ENCODE assay signal across 27 cellular contexts in genomic region chr17:70181376-70181775, GRCh38. TPM values are rescaled to one million over a fixed set of nuclear protein-coding genes. Genes with fewer than 3 reads are reported as not detected.
A peak's percentile ranks its signal among the peaks of the same experiment; 100 is the strongest.
DNase-seq lines count a peak whose midpoint lies in the region; ATAC-seq lines count a peak whose summit lies in the region.
"Had no signal": no experiment of that assay in that cellular context is flagged by ENCODE, and none has a peak within 500 bp of the region (broad histone marks: within the 10 kb centered on the region; RNA-seq: fewer than 3 reads in every experiment).

No MANE protein-coding gene starts in this region.

- POLR2A ChIA-PET in naive thymus-derived CD8-positive, alpha-beta T cell (lab: Charles Lee), result no interaction called here

- no peaks in the 10 kb centered on the region for H3K36me3 Mint-ChIP-seq in naive thymus-derived CD8-positive, alpha-beta T cell
- no peaks in the 10 kb centered on the region for H3K36me3 Mint-ChIP-seq in activated T-helper 1 cell treated with anti-CD3 and anti-CD28 coated beads, Interleukin-12 subunit alpha, Interleukin-12 subunit beta, Interleukin-2, Interleukin-4 antibody, amounts not matched to agents 30 ng/mL and 10 ng/mL and 1 ng/mL, durations not matched to agents 14 hours and 24 hours and 36 hours (ENCODE audit: low read depth)

- peaks cover 0 to 3% (median 0%) of the 10 kb centered on the region in 9 donors for H3K9me3 Mint-ChIP-seq in naive thymus-derived CD8-positive, alpha-beta T cell
- H3K9me3 Mint-ChIP-seq in activated T-helper 1 cell treated with anti-CD3 and anti-CD28 coated beads, Interleukin-12 subunit alpha, Interleukin-12 subunit beta, Interleukin-2, Interleukin-4 antibody, amounts not matched to agents 30 ng/mL and 10 ng/mL and 1 ng/mL, durations not matched to agents 14 hours and 24 hours and 36 hours, result no peaks in the 10 kb centered on the region
- H3K9me3 Mint-ChIP-seq: activated naive CD8-positive, alpha-beta T cell treated with anti-CD3 and anti-CD28 coated beads, Interleukin-2, amount 50 U/mL, for 24 hours; activated T-cell treated with anti-CD3 and anti-CD28 coated beads, Interleukin-2, amount 50 U/mL, for 24 hours had no signal

- DNase-seq in NCI-H1092 treated with DMSO at 0.1 percent for 48 hours (lab: John Stamatoyannopoulos, UW) (peak; percentile 12), NCI-H1092 (lab: John Stamatoyannopoulos, UW) (no peak), Daoy (ENCODE audit: low read depth) (peak; percentile 33), NCI-H510A (lab: John Stamatoyannopoulos, UW) (peak; percentile 8), fibroblast of gingiva (ENCODE audit: low read depth) (peak; percentile 34)
- DNase-seq in naive thymus-derived CD8-positive, alpha-beta T cell, result no peak
- no peak for DNase-seq in activated T-helper 1 cell treated with anti-CD3 and anti-CD28 coated beads, Interleukin-12 subunit alpha, Interleukin-12 subunit beta, Interleukin-2, Interleukin-4 antibody, amounts not matched to agents 30 ng/mL and 10 ng/mL and 1 ng/mL, durations not matched to agents 14 hours and 24 hours and 36 hours (ENCODE audit: low spot score)
- DNase-seq: activated CD4-positive, alpha-beta T cell treated with anti-CD3 and anti-CD28 coated beads for 4 hours; activated naive CD8-positive, alpha-beta T cell treated with anti-CD3 and anti-CD28 coated beads, Interleukin-2, amount 50 U/mL, for 24 hours; activated T-cell treated with anti-CD3 and anti-CD28 coated beads, Interleukin-2, amount 50 U/mL, for 24 hours; body of pancreas; Caco-2; EL; head of caudate nucleus; KG1; kidney glomerular epithelial cell; NCI-H187; NCI-H446; NK-92 treated with Interleukin-12 subunit alpha and Interleukin-12 subunit beta, amount 100 ng/mL, for 24 hours; PC-9; SHP77; sigmoid colon; stimulated activated CD4-positive, alpha-beta T cell treated with anti-CD3 and anti-CD28 coated beads, Interleukin-15, amount 100 ng/mL, for 24 hours; stimulated activated naive CD8-positive, alpha-beta T cell treated with anti-CD3 and anti-CD28 coated beads, Interleukin-15, Interleukin-2, amounts not matched to agents 100 U/mL and 50 U/mL, for 24 hours; testis had no signal

- H3K27me3 Mint-ChIP-seq in naive thymus-derived CD8-positive, alpha-beta T cell, result peaks cover 4 to 15% (median 8%) of the 10 kb centered on the region in 5 donors
- peaks cover 8% of the 10 kb centered on the region for H3K27me3 Mint-ChIP-seq in activated T-helper 1 cell treated with anti-CD3 and anti-CD28 coated beads, Interleukin-12 subunit alpha, Interleukin-12 subunit beta, Interleukin-2, Interleukin-4 antibody, amounts not matched to agents 30 ng/mL and 10 ng/mL and 1 ng/mL, durations not matched to agents 14 hours and 24 hours and 36 hours (ENCODE audit: insufficient read depth)

- H3K4me1 Mint-ChIP-seq in naive thymus-derived CD8-positive, alpha-beta T cell, result peaks cover 0 to 2% (median 0%) of the 10 kb centered on the region in 4 donors
- H3K4me1 Mint-ChIP-seq in activated T-helper 1 cell treated with anti-CD3 and anti-CD28 coated beads, Interleukin-12 subunit alpha, Interleukin-12 subunit beta, Interleukin-2, Interleukin-4 antibody, amounts not matched to agents 30 ng/mL and 10 ng/mL and 1 ng/mL, durations not matched to agents 14 hours and 24 hours and 36 hours (ENCODE audit: low read depth), result no peaks in the 10 kb centered on the region
- H3K4me1 Mint-ChIP-seq: activated naive CD8-positive, alpha-beta T cell treated with anti-CD3 and anti-CD28 coated beads, Interleukin-2, amount 50 U/mL, for 24 hours had no signal

- no peak overlapping the region for H3K4me3 Mint-ChIP-seq in naive thymus-derived CD8-positive, alpha-beta T cell
- no peak overlapping the region for H3K4me3 Mint-ChIP-seq in activated T-helper 1 cell treated with anti-CD3 and anti-CD28 coated beads, Interleukin-12 subunit alpha, Interleukin-12 subunit beta, Interleukin-2, Interleukin-4 antibody, amounts not matched to agents 30 ng/mL and 10 ng/mL and 1 ng/mL, durations not matched to agents 14 hours and 24 hours and 36 hours
- H3K4me3 Mint-ChIP-seq: activated naive CD8-positive, alpha-beta T cell treated with anti-CD3 and anti-CD28 coated beads, Interleukin-2, amount 50 U/mL, for 24 hours; activated T-cell treated with anti-CD3 and anti-CD28 coated beads, Interleukin-2, amount 50 U/mL, for 24 hours had no signal

- intact Hi-C loops in activated T-helper 1 cell treated with anti-CD3 and anti-CD28 coated beads, Interleukin-12 subunit alpha, Interleukin-12 subunit beta, Interleukin-2, Interleukin-4 antibody, amounts not matched to agents 30 ng/mL and 10 ng/mL and 1 ng/mL, durations not matched to agents 14 hours and 24 hours and 36 hours (cut with micrococcal nuclease), result no loop called here

- no peak overlapping the region for H3K27ac Mint-ChIP-seq in naive thymus-derived CD8-positive, alpha-beta T cell
- H3K27ac Mint-ChIP-seq in activated T-helper 1 cell treated with anti-CD3 and anti-CD28 coated beads, Interleukin-12 subunit alpha, Interleukin-12 subunit beta, Interleukin-2, Interleukin-4 antibody, amounts not matched to agents 30 ng/mL and 10 ng/mL and 1 ng/mL, durations not matched to agents 14 hours and 24 hours and 36 hours, result no peak overlapping the region
- H3K27ac Mint-ChIP-seq: activated naive CD8-positive, alpha-beta T cell treated with anti-CD3 and anti-CD28 coated beads, Interleukin-2, amount 50 U/mL, for 24 hours; activated T-cell treated with anti-CD3 and anti-CD28 coated beads, Interleukin-2, amount 50 U/mL, for 24 hours had no signal

- ATAC-seq in naive thymus-derived CD8-positive, alpha-beta T cell, result no peak
- ATAC-seq in GM18907 (IDR thresholded peaks at IDR 0.05; ENCODE audit: unreplicated experiment), result no peak
- ATAC-seq: activated naive CD8-positive, alpha-beta T cell treated with anti-CD3 and anti-CD28 coated beads, Interleukin-2, amount 50 U/mL, for 24 hours; body of pancreas; GM12878; stimulated activated naive CD8-positive, alpha-beta T cell treated with anti-CD3 and anti-CD28 coated beads, Interleukin-15, Interleukin-2, amounts not matched to agents 100 U/mL and 50 U/mL, for 24 hours had no signal

RNA-seq across cellular contexts. Expression of gene KCNJ2, which starts 12.0 kb away (rescaled TPM):
- 0.63 TPM in 1 of 2 replicates, not detected in the other for total RNA-seq in Daoy (2014; rRNA removed; shearing (Covaris generic))
- total RNA-seq in naive thymus-derived CD8-positive, alpha-beta T cell, result not detected
- not detected for polyA plus RNA-seq in naive thymus-derived CD8-positive, alpha-beta T cell
- 0.05 TPM in 1 of 2 replicates, not detected in the other for total RNA-seq in activated T-helper 1 cell treated with anti-CD3 and anti-CD28 coated beads, Interleukin-12 subunit alpha, Interleukin-12 subunit beta, Interleukin-2, Interleukin-4 antibody, amounts not matched to agents 30 ng/mL and 10 ng/mL and 1 ng/mL, durations not matched to agents 14 hours and 24 hours and 36 hours
- total RNA-seq: PC-9 had no signal

Comparison
In these comparisons a context has a peak if more than half of its experiments do, and no peak if none do; other contexts are left out.
1. DNase-seq: peak in NCI-H1092 treated with DMSO at 0.1 percent for 48 hours (single experiment), Daoy (single experiment), NCI-H510A (single experiment) and fibroblast of gingiva (single experiment); none in NCI-H1092 (single experiment), naive thymus-derived CD8-positive, alpha-beta T cell (0 of 10) and activated T-helper 1 cell treated with anti-CD3 and anti-CD28 coated beads, Interleukin-12 subunit alpha, Interleukin-12 subunit beta, Interleukin-2, Interleukin-4 antibody, amounts not matched to agents 30 ng/mL and 10 ng/mL and 1 ng/mL, durations not matched to agents 14 hours and 24 hours and 36 hours (single experiment).